Comparison of ENCODE assay signal across 3 cellular contexts in the genomic region with DNA sequence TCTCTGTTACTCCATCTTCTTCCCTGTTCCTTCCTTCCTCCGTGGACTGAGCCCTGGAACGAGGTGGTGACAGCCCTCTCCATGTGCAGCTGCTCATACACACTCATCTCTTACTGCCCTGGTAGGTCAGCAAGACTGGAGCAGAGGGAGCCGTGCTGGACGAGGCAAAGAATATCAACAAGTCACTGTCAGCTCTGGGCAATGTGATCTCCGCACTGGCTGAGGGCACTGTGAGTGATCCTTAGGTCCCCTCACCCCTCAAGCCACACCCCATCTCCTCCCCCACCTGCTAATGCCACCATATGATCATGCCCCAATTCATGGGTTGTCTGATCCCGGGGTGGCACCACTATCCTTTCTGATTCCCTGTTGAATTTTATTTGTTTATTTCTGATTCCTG.
TF ChIP-seq lines count a peak whose summit lies in the region.

No MANE protein-coding gene starts in this region.

TF ChIP-seq in GM12891, 5 proteins besides CTCF, POLR2A, EP300 and RAD21:
- TF ChIP-seq SPI1 (IDR thresholded peaks at IDR 0.05; ENCODE audit: low read depth, low read length) (no peak), PAX5 (IDR thresholded peaks at IDR 0.05; ENCODE audit: insufficient read depth, low read length, severe bottlenecking) (no peak), TAF1 (IDR thresholded peaks at IDR 0.05; ENCODE audit: low read depth, low read length) (no peak), POLR2AphosphoS5 (IDR thresholded peaks at IDR 0.05; ENCODE audit: low read depth, low read length) (no peak), POU2F2 (IDR thresholded peaks at IDR 0.05; ENCODE audit: low read depth, low read length) (no peak)
TF ChIP-seq in GM12891: peak in this region for 0.

TF ChIP-seq in HEK293, 187 proteins besides CTCF, POLR2A, EP300 and RAD21:
- TF ChIP-seq WT1 (tag by site-specific recombination; IDR thresholded peaks at IDR 0.05) = no peak
- TF ChIP-seq ZFHX2 (tag by site-specific recombination; conservative IDR thresholded peaks at IDR 0.05) = no peak
- TF ChIP-seq SCRT2 (tag by site-specific recombination; IDR thresholded peaks at IDR 0.05) = 0 out of 2 replicates have a peak, but pooled peaks have one; percentile 20
- TF ChIP-seq, protein P1, sequence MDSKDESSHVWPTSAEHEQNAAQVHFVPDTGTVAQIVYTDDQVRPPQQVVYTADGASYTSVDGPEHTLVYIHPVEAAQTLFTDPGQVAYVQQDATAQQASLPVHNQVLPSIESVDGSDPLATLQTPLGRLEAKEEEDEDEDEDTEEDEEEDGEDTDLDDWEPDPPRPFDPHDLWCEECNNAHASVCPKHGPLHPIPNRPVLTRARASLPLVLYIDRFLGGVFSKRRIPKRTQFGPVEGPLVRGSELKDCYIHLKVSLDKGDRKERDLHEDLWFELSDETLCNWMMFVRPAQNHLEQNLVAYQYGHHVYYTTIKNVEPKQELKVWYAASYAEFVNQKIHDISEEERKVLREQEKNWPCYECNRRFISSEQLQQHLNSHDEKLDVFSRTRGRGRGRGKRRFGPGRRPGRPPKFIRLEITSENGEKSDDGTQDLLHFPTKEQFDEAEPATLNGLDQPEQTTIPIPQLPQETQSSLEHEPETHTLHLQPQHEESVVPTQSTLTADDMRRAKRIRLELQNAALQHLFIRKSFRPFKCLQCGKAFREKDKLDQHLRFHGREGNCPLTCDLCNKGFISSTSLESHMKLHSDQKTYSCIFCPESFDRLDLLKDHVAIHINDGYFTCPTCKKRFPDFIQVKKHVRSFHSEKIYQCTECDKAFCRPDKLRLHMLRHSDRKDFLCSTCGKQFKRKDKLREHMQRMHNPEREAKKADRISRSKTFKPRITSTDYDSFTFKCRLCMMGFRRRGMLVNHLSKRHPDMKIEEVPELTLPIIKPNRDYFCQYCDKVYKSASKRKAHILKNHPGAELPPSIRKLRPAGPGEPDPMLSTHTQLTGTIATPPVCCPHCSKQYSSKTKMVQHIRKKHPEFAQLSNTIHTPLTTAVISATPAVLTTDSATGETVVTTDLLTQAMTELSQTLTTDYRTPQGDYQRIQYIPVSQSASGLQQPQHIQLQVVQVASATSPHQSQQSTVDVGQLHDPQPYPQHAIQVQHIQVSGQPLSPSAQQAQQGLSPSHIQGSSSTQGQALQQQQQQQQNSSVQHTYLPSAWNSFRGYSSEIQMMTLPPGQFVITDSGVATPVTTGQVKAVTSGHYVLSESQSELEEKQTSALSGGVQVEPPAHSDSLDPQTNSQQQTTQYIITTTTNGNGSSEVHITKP (tag by site-specific recombination; IDR thresholded peaks at IDR 0.05) = no peak
- TF ChIP-seq FEZF1 (tag by site-specific recombination; IDR thresholded peaks at IDR 0.05) = no peak
- no peak for TF ChIP-seq ZNF600 (tag by site-specific recombination; IDR thresholded peaks at IDR 0.05)
- TF ChIP-seq ZXDB (tag by site-specific recombination; IDR thresholded peaks at IDR 0.05) = no peak

TF ChIP-seq in K562, 482 proteins besides CTCF, POLR2A, EP300 and RAD21:
- TF ChIP-seq FOXP1 (CRISPR knock-in tag; IDR thresholded peaks at IDR 0.05) = no peak
- TF ChIP-seq NFXL1 (CRISPR knock-in tag; IDR thresholded peaks at IDR 0.05) = no peak
- 0 out of 2 replicates have a peak, but pooled peaks have one; percentile 22 for TF ChIP-seq IRF2 (CRISPR knock-in tag; IDR thresholded peaks at IDR 0.05)
